ENCODE assay signal across 8 cellular contexts in the genomic region with DNA sequence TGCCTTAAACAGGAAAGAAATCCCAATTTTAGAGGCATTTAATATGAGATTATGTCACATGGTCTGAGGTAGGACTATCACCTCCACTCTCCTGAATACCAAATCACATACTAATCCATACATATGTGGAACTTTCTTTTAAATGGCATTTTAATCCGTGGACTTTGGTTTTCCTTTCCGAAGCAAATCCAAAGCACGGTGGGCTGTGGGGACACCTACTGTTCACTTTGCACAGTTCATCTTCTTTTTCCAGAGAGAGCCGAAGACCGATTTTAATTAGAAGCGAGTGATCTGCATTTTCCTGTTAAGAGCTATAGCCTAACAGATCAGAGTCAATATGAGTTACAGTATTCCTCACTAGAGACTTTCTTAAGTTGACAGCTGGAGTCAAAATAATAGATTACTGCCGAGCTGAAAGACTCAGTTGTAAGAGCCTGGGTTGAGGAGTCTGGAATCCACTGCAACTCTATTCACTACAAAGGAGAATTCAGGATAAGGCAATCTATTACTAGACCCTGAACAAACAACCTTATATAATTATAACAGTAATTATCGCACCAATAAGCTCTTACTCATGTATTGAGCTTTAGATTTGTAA.
DNase-seq lines count a peak whose midpoint lies in the region; ATAC-seq and TF ChIP-seq lines count a peak whose summit lies in the region.

No MANE protein-coding gene starts in this region.

- H3K27me3 Mint-ChIP-seq in glutamatergic neuron (ENCODE audit: unreplicated experiment): no peaks in the 10 kb centered on the region

- POLR2A ChIA-PET in HCT116 (lab: Charles Lee): interaction anchor here (0.6 kb wide), 1 partner anchor 1079 kb away, joined by 3 read pairs; no protein-coding TSS in a partner anchor

- ATAC-seq in HCT116 (peak; percentile 81), GM18517 (IDR thresholded peaks at IDR 0.05; ENCODE audit: unreplicated experiment) (no peak)

- H3K27ac Mint-ChIP-seq in glutamatergic neuron (ENCODE audit: unreplicated experiment): no peak overlapping the region

- 0 out of 2 replicates have a peak, but pooled peaks cover 6% of the 10 kb centered on the region for H3K27me3 ChIP-seq in HCT116 (ENCODE audit: insufficient read depth, low read length)
- peaks cover 41% of the 10 kb centered on the region for H3K27me3 ChIP-seq in skeletal muscle satellite cell (ENCODE audit: control insufficient read depth, insufficient read depth, low read length)

- H3K4me3 Mint-ChIP-seq in glutamatergic neuron (ENCODE audit: unreplicated experiment): no peak overlapping the region

- no peak overlapping the region for H3K27ac ChIP-seq in HCT116 (ENCODE audit: low read depth, low read length)

- H3K4me3 ChIP-seq in HCT116 (replicated peaks in 1 of 2; ENCODE audit: low read depth in 1 of 2, low read length in 2 of 2) (no peak overlapping the region), skeletal muscle satellite cell (ENCODE audit: low read length) (no peak overlapping the region)

- H3K9me3 ChIP-seq in HCT116 (ENCODE audit: control insufficient read depth in 1 of 2, insufficient read depth in 1 of 2, low read depth in 1 of 2, low read length in 2 of 2): no peaks in the 10 kb centered on the region
- H3K9me3 ChIP-seq in skeletal muscle satellite cell (replicated peaks; ENCODE audit: low read length): no peaks in the 10 kb centered on the region

- intact Hi-C loops in HCT116 (cut with micrococcal nuclease): loop anchor here (2.0 to 5.0 kb wide), 2 partner anchors 166 to 1542 kb away; no protein-coding TSS in a partner anchor

- TF ChIP-seq CTCF in HCT116 (IDR thresholded peaks at IDR 0.05 in 2 of 3, conservative IDR thresholded peaks at IDR 0.05 in 1 of 3; ENCODE audit: borderline replicate concordance in 1 of 3, insufficient read depth in 1 of 3, low read depth in 2 of 3, low read length in 2 of 3) (peak; percentile 50 to 88 (median 71); a peak in 5 of 6 replicates), glutamatergic neuron (IDR thresholded peaks at IDR 0.05; ENCODE audit: partially characterized antibody, unreplicated experiment) (peak; percentile 76)

- H3K9ac ChIP-seq in HCT116 (ENCODE audit: low read length) (no peak overlapping the region), skeletal muscle satellite cell (ENCODE audit: low read depth, low read length) (no peak overlapping the region)

- H4K20me1 ChIP-seq in HCT116 (ENCODE audit: insufficient read depth): no peaks in the 10 kb centered on the region

- H3K4me1 ChIP-seq in HCT116 (ENCODE audit: control insufficient read depth in 1 of 2, insufficient read depth in 2 of 2, low read length in 2 of 2): no peaks in the 10 kb centered on the region
- no peaks in the 10 kb centered on the region for H3K4me1 ChIP-seq in skeletal muscle satellite cell (ENCODE audit: control insufficient read depth, insufficient read depth, low read length)

- no peaks in the 10 kb centered on the region for H3K36me3 ChIP-seq in HCT116 (ENCODE audit: control insufficient read depth in 1 of 2, insufficient read depth in 2 of 2, low read length in 2 of 2)
- no peaks in the 10 kb centered on the region for H3K36me3 ChIP-seq in skeletal muscle satellite cell (ENCODE audit: insufficient read depth, low read length)

- peaks cover 2% of the 10 kb centered on the region for H3K4me1 Mint-ChIP-seq in glutamatergic neuron (ENCODE audit: low read depth, unreplicated experiment)

- no peaks in the 10 kb centered on the region for H3K36me3 Mint-ChIP-seq in glutamatergic neuron (ENCODE audit: unreplicated experiment)

- no peak overlapping the region for H2AFZ ChIP-seq in HCT116 (ENCODE audit: low read depth, low read length, poor library complexity, severe bottlenecking)

- no peaks in the 10 kb centered on the region for H3K9me2 ChIP-seq in HCT116 (ENCODE audit: insufficient read depth)

- no TSS peak for BruUV-seq in HCT116 (replicated peaks; lab: Mats Ljungman, UMichigan)

- RAD21 ChIA-PET in HCT116 (lab: Charles Lee; ENCODE audit: low non-redundant PET in 1 of 2, low total read pairs in 2 of 2, uncharacterized antibody in 2 of 2, unreplicated experiment in 2 of 2): no interaction called here

- H3K4me2 ChIP-seq in HCT116 (ENCODE audit: low read length) (peak overlapping the region; percentile 16; the same call in 1 of the 2 replicates), skeletal muscle satellite cell (ENCODE audit: low read length) (peak overlapping the region; percentile 41)

- TF ChIP-seq POLR2A in HCT116 (IDR thresholded peaks at IDR 0.05; ENCODE audit: borderline replicate concordance, extremely low read depth, insufficient read depth, insufficient read length): no peak

- no peaks in the 10 kb centered on the region for H3K9me3 Mint-ChIP-seq in glutamatergic neuron (ENCODE audit: unreplicated experiment)

- no peaks in the 10 kb centered on the region for H3K79me2 ChIP-seq in HCT116 (ENCODE audit: insufficient read depth, low read length)

- peak; percentile 72 for TF ChIP-seq RAD21 in HCT116 (IDR thresholded peaks at IDR 0.05; ENCODE audit: low read depth)

- DNase-seq in NCI-H1417 (lab: John Stamatoyannopoulos, UW) (peak in 2 of 3 experiments; percentile 18 to 53), NCI-H1417 treated with DMSO at 0.1 percent for 48 hours (lab: John Stamatoyannopoulos, UW) (no peak), HCT116 (ENCODE audit: low read depth, low spot score) (peak; percentile 19), SW480 (ENCODE audit: low spot score) (peak; percentile 28), glutamatergic neuron (peak; percentile 43)
- DNase-seq in NK-92 treated with Interleukin-12 subunit alpha and Interleukin-12 subunit beta, amount 100 ng/mL, for 24 hours (lab: John Stamatoyannopoulos, UW): no peak

- CTCF ChIA-PET in HCT116 (lab: Charles Lee): interaction anchor here (0.6 to 1.0 kb wide), 3 partner anchors 60 to 1545 kb away, joined by 3 read pairs; no protein-coding TSS in a partner anchor

TF ChIP-seq in HCT116, 20 proteins besides CTCF, POLR2A, EP300 and RAD21 (continues in another document):
- no peak for TF ChIP-seq TCF7L2 (IDR thresholded peaks at IDR 0.05; ENCODE audit: borderline replicate concordance, extremely low read depth, insufficient read depth, insufficient read length)
- TF ChIP-seq YY1 (IDR thresholded peaks at IDR 0.05; ENCODE audit: extremely low read depth, insufficient replicate concordance, low read depth, low read length): no peak
- TF ChIP-seq EGR1 (IDR thresholded peaks at IDR 0.05; ENCODE audit: low read depth): no peak
- TF ChIP-seq ZNF274 (IDR thresholded peaks at IDR 0.05; ENCODE audit: low read depth, low read length): no peak
- TF ChIP-seq ELF1 (IDR thresholded peaks at IDR 0.05; ENCODE audit: borderline replicate concordance, low read depth): no peak
- TF ChIP-seq ZBTB33 (IDR thresholded peaks at IDR 0.05; ENCODE audit: extremely low read depth, insufficient replicate concordance, low read length): no peak
- no peak for TF ChIP-seq EZH2 (IDR thresholded peaks at IDR 0.05)
- no peak for TF ChIP-seq EZH2phosphoT487 (IDR thresholded peaks at IDR 0.05; ENCODE audit: borderline replicate concordance)
- TF ChIP-seq, protein P1, sequence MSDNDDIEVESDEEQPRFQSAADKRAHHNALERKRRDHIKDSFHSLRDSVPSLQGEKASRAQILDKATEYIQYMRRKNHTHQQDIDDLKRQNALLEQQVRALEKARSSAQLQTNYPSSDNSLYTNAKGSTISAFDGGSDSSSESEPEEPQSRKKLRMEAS (IDR thresholded peaks at IDR 0.05): no peak
- no peak for TF ChIP-seq POLR2AphosphoS5 (IDR thresholded peaks at IDR 0.05; ENCODE audit: low read depth, low read length)
- TF ChIP-seq CEBPB (IDR thresholded peaks at IDR 0.05; ENCODE audit: low read depth): no peak
- TF ChIP-seq REST (IDR thresholded peaks at IDR 0.05; ENCODE audit: low read depth): no peak
- no peak for TF ChIP-seq JUND (IDR thresholded peaks at IDR 0.05)
- TF ChIP-seq SP1 (IDR thresholded peaks at IDR 0.05; ENCODE audit: low read depth): no peak
- no peak for TF ChIP-seq SIN3A (IDR thresholded peaks at IDR 0.05; ENCODE audit: low read depth)

Comparison
In these comparisons a context has a peak if more than half of its experiments do, and no peak if none do; other contexts are left out.
1. DNase-seq: peak in NCI-H1417 (2 of 3), HCT116 (single experiment), SW480 (single experiment) and glutamatergic neuron (single experiment); none in NCI-H1417 treated with DMSO at 0.1 percent for 48 hours (single experiment) and NK-92 treated with Interleukin-12 subunit alpha and Interleukin-12 subunit beta, amount 100 ng/mL, for 24 hours (single experiment).